In genomic region chr16:27174007-27174406, GRCh38 we compare ENCODE assay signal across 1 cellular context.
TF ChIP-seq lines count a peak whose summit lies in the region.

No MANE protein-coding gene starts in this region.

TF ChIP-seq in K562, 482 proteins besides CTCF, POLR2A, EP300 and RAD21 (continued from another document):
- TF ChIP-seq GTF3C2 (IDR thresholded peaks at IDR 0.05; ENCODE audit: borderline replicate concordance, extremely low read depth, insufficient read length) (no peak), KLF16 (IDR thresholded peaks at IDR 0.05) (peak; percentile 73; the same call in 1 of the 2 replicates), ESRRA (IDR thresholded peaks at IDR 0.05; ENCODE audit: borderline replicate concordance, low read depth) (peak; percentile 20; the same call in 1 of the 2 replicates), CBFA2T3 (IDR thresholded peaks at IDR 0.05) (peak; percentile 59), SMAD3 (CRISPR knock-in tag; conservative IDR thresholded peaks at IDR 0.05) (no peak), TCF3 (CRISPR knock-in tag; IDR thresholded peaks at IDR 0.05) (peak; percentile 24; the same call in 1 of the 2 replicates), MAX (CRISPR knock-in tag; IDR thresholded peaks at IDR 0.05) (no peak), HLTF (IDR thresholded peaks at IDR 0.05) (no peak), TEAD4 (IDR thresholded peaks at IDR 0.05; ENCODE audit: low read length) (peak; percentile 80; the same call in 1 of the 2 replicates), TEAD4 (CRISPR knock-in tag; IDR thresholded peaks at IDR 0.05; ENCODE audit: borderline replicate concordance) (no peak), SRSF7 (optimal IDR thresholded peaks at IDR 0.05; ENCODE audit: low read depth, low read length) (no peak), EGR1 (conservative IDR thresholded peaks at IDR 0.05) (no peak), FOXJ2 (tag; IDR thresholded peaks at IDR 0.05) (no peak), ZNF23 (CRISPR knock-in tag; IDR thresholded peaks at IDR 0.05) (no peak), MCM5 (IDR thresholded peaks at IDR 0.05; ENCODE audit: low read depth) (no peak), ARID1B (IDR thresholded peaks at IDR 0.05) (peak; percentile 31; the same call in 1 of the 2 replicates), RHOXF2B (CRISPR knock-in tag; conservative IDR thresholded peaks at IDR 0.05) (no peak), ZKSCAN1 (IDR thresholded peaks at IDR 0.05; ENCODE audit: low read depth, low read length) (no peak), ELF2 (CRISPR knock-in tag; IDR thresholded peaks at IDR 0.05) (no peak), CBX3 (IDR thresholded peaks at IDR 0.05; ENCODE audit: borderline replicate concordance in 1 of 2, low read length in 2 of 2) (no peak), HMG20B (CRISPR knock-in tag; IDR thresholded peaks at IDR 0.05) (no peak), ZNF785 (CRISPR knock-in tag; IDR thresholded peaks at IDR 0.05) (no peak), NELFE (IDR thresholded peaks at IDR 0.05; ENCODE audit: insufficient read depth, insufficient read length) (no peak), CBFA2T2 (conservative IDR thresholded peaks at IDR 0.05) (peak; percentile 48), SP1 (CRISPR knock-in tag; IDR thresholded peaks at IDR 0.05) (no peak), TAL1 (IDR thresholded peaks at IDR 0.05) (peak; percentile 49), OTX1 (CRISPR knock-in tag; IDR thresholded peaks at IDR 0.05) (no peak), GATAD2B (IDR thresholded peaks at IDR 0.05; ENCODE audit: borderline replicate concordance) (no peak), ZNF436 (CRISPR knock-in tag; IDR thresholded peaks at IDR 0.05) (no peak)
- TF ChIP-seq, protein P1, sequence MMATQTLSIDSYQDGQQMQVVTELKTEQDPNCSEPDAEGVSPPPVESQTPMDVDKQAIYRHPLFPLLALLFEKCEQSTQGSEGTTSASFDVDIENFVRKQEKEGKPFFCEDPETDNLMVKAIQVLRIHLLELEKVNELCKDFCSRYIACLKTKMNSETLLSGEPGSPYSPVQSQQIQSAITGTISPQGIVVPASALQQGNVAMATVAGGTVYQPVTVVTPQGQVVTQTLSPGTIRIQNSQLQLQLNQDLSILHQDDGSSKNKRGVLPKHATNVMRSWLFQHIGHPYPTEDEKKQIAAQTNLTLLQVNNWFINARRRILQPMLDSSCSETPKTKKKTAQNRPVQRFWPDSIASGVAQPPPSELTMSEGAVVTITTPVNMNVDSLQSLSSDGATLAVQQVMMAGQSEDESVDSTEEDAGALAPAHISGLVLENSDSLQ (IDR thresholded peaks at IDR 0.05), result 0 out of 2 replicates have a peak, but pooled peaks have one; percentile 10
